ENCODE assay signal across 19 cellular contexts in the genomic region with DNA sequence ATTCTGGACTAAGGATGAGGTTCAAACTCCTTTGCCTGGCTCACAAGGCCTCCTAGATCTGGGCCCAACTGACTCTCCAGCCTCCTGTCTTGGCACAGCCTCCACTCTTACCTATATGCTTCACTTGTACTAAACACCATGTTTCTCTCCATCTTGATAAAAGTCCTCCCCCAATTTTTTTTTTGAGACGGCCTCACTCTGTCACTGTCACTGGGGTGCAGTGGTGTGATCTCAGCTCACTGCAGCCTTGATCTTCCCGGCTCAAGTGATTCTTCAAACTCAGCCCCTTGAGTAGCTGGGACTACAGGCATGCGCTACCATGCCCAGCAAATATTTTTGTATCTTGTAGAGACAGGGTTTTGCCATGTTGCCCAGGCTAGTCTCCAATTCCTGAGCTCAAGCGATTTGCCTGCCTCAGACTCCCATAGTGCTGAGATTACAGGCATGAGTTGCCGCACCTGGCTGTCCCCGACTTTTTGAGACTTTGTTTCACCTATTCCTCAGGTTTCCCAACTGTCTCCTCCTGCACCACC. TPM values are rescaled to one million over a fixed set of nuclear protein-coding genes. Genes with fewer than 3 reads are reported as not detected.
DNase-seq lines count a peak whose midpoint lies in the region; ATAC-seq, FAIRE-seq and TF ChIP-seq lines count a peak whose summit lies in the region.
"Had no signal": no experiment of that assay in that cellular context is flagged by ENCODE, and none has a peak within 500 bp of the region (broad histone marks: within the 10 kb centered on the region; RNA-seq: fewer than 3 reads in every experiment).

No MANE protein-coding gene starts in this region.

- H2AFZ ChIP-seq in keratinocyte (ENCODE audit: control insufficient read depth, low read length), result peak overlapping the region; percentile 12

- POLR2A ChIA-PET in GM10248 (lab: Yijun Ruan, JAX), result no interaction called here

- no peaks in the 10 kb centered on the region for H4K20me1 ChIP-seq in keratinocyte (ENCODE audit: control insufficient read depth, extremely low read depth, insufficient read depth, low read length)

- TF ChIP-seq CTCF in keratinocyte (optimal IDR thresholded peaks at IDR 0.05 in 1 of 3, IDR thresholded peaks at IDR 0.05 in 1 of 3, conservative IDR thresholded peaks at IDR 0.05 in 1 of 3; ENCODE audit: extremely low read depth in 1 of 3, insufficient read depth in 2 of 3, low read length in 3 of 3), result no peak
- TF ChIP-seq CTCF in upper lobe of right lung (IDR thresholded peaks at IDR 0.05), result no peak
- no peak for TF ChIP-seq CTCF in GM10248 (IDR thresholded peaks at IDR 0.05; ENCODE audit: control extremely low read depth, extremely low read depth, low read depth, missing control alignments)

- H3K36me3 ChIP-seq in keratinocyte (ENCODE audit: control insufficient read depth in 2 of 2, extremely low read depth in 1 of 2, insufficient read depth in 2 of 2, low read length in 2 of 2), result peaks cover 4 to 9% of the 10 kb centered on the region in 2 experiments
- H3K36me3 ChIP-seq in upper lobe of right lung, result peaks cover 2% of the 10 kb centered on the region
- H3K36me3 ChIP-seq: BLaER1, pancreas had no signal

- H3K27me3 ChIP-seq in keratinocyte (ENCODE audit: control insufficient read depth, extremely low read depth, insufficient read depth, low read length), result no peaks in the 10 kb centered on the region
- no peaks in the 10 kb centered on the region for H3K27me3 ChIP-seq in upper lobe of right lung
- H3K27me3 ChIP-seq: BLaER1, pancreas had no signal

- H3K36me3 Mint-ChIP-seq in activated T-helper 2 cell treated with anti-CD3 and anti-CD28 coated beads, Interferon-gamma antibody, Interleukin-2, Interleukin-4, amounts not matched to agents 10 μg/mL and 5 μg/mL and 100 μg/mL, durations not matched to agents 14 hours and 24 hours and 36 hours (ENCODE audit: low read depth), result peaks cover 17% of the 10 kb centered on the region
- H3K36me3 Mint-ChIP-seq: mesothelial cell of epicardium had no signal

- intact Hi-C loops in Right ventricle myocardium inferior (cut with DNase I), result no loop called here
- intact Hi-C loops in left cardiac atrium (cut with DNase I), result no loop called here
- intact Hi-C loops in activated T-helper 2 cell treated with anti-CD3 and anti-CD28 coated beads, Interferon-gamma antibody, Interleukin-2, Interleukin-4, amounts not matched to agents 10 μg/mL and 5 μg/mL and 100 μg/mL, durations not matched to agents 14 hours and 24 hours and 36 hours (cut with micrococcal nuclease), result no loop called here
- intact Hi-C loops in upper lobe of right lung (cut with DNase I), result no loop called here

- H3K9ac ChIP-seq in keratinocyte (ENCODE audit: control insufficient read depth, extremely low read depth, insufficient read depth, low read length), result no peak overlapping the region
- H3K9ac ChIP-seq: BLaER1 had no signal

- H3K9me1 ChIP-seq in keratinocyte (ENCODE audit: control insufficient read depth, extremely low read depth, insufficient read depth, low read length), result peaks cover 7% of the 10 kb centered on the region

- H3K9me3 ChIP-seq in keratinocyte (ENCODE audit: control insufficient read depth, low read depth, low read length) (no peaks in the 10 kb centered on the region), upper lobe of right lung (no peaks in the 10 kb centered on the region)
- H3K9me3 ChIP-seq: BLaER1, pancreas had no signal

- no peak overlapping the region for H3K27ac Mint-ChIP-seq in activated T-helper 2 cell treated with anti-CD3 and anti-CD28 coated beads, Interferon-gamma antibody, Interleukin-2, Interleukin-4, amounts not matched to agents 10 μg/mL and 5 μg/mL and 100 μg/mL, durations not matched to agents 14 hours and 24 hours and 36 hours
- H3K27ac Mint-ChIP-seq: mesothelial cell of epicardium had no signal

- H3K4me1 ChIP-seq in keratinocyte (ENCODE audit: control insufficient read depth, extremely low read depth, insufficient read depth, low read length) (peaks cover 46% of the 10 kb centered on the region), upper lobe of right lung (peaks cover 52% of the 10 kb centered on the region)

- dilution Hi-C loops in keratinocyte (cut with MboI; ENCODE audit: extremely low pct_ligation_motif_present, low sequenced_read_pairs), result no loop called here

- H3K4me2 ChIP-seq in keratinocyte (ENCODE audit: control insufficient read depth, extremely low read depth, insufficient read depth, low read depth, low read length), result peak overlapping the region; percentile 27
- H3K4me2 ChIP-seq: BLaER1 had no signal

- peak overlapping the region; percentile 3 for H3K4me3 Mint-ChIP-seq in activated T-helper 2 cell treated with anti-CD3 and anti-CD28 coated beads, Interferon-gamma antibody, Interleukin-2, Interleukin-4, amounts not matched to agents 10 μg/mL and 5 μg/mL and 100 μg/mL, durations not matched to agents 14 hours and 24 hours and 36 hours (ENCODE audit: low read depth)
- H3K4me3 Mint-ChIP-seq: mesothelial cell of epicardium had no signal

- DNase-seq in Right ventricle myocardium inferior (ENCODE audit: missing footprints), result peak; percentile 35
- DNase-seq in left cardiac atrium, result no peak
- no peak for DNase-seq in activated T-helper 2 cell treated with anti-CD3 and anti-CD28 coated beads, Interferon-gamma antibody, Interleukin-2, Interleukin-4, amounts not matched to agents 10 μg/mL and 5 μg/mL and 100 μg/mL, durations not matched to agents 14 hours and 24 hours and 36 hours (ENCODE audit: low spot score)
- DNase-seq in keratinocyte (ENCODE audit: low read depth, low spot score), result no peak
- DNase-seq in upper lobe of right lung, result no peak
- no peak for DNase-seq in SHP77 treated with DMSO at 0.1 percent for 48 hours (lab: John Stamatoyannopoulos, UW)
- no peak for DNase-seq in GM10248 (ENCODE audit: extremely low spot score)
- DNase-seq in pons (ENCODE audit: low spot score), result no peak
- DNase-seq: activated gamma-delta T cell treated with Interleukin-2 at 50 U/mL for 16 hours, KBM-7, NCI-H1694, pancreas, substantia nigra, T-helper 1 cell had no signal

- no peaks in the 10 kb centered on the region for H3K9me3 Mint-ChIP-seq in activated T-helper 2 cell treated with anti-CD3 and anti-CD28 coated beads, Interferon-gamma antibody, Interleukin-2, Interleukin-4, amounts not matched to agents 10 μg/mL and 5 μg/mL and 100 μg/mL, durations not matched to agents 14 hours and 24 hours and 36 hours
- H3K9me3 Mint-ChIP-seq: mesothelial cell of epicardium had no signal

- no peak for FAIRE-seq in keratinocyte (lab: Jason Lieb, UNC)
- FAIRE-seq: pancreas had no signal

- no peak overlapping the region for H3K27ac ChIP-seq in keratinocyte (ENCODE audit: control insufficient read depth, insufficient read depth, low read length)
- H3K27ac ChIP-seq in upper lobe of right lung, result peak overlapping the region; percentile 96
- H3K27ac ChIP-seq: BLaER1, pancreas, RWPE1 had no signal

- CTCF ChIA-PET in GM10248 (lab: Yijun Ruan, JAX), result interaction anchor here (3.0 to 25.9 kb wide), 5 partner anchors 9 to 92 kb away, joined by 11 to 661 read pairs (median 36); no protein-coding TSS in a partner anchor

- no peak for ATAC-seq in Right ventricle myocardium inferior
- ATAC-seq in left cardiac atrium, result no peak
- no peak for ATAC-seq in upper lobe of right lung
- ATAC-seq: activated CD4-positive, CD25-positive, alpha-beta regulatory T cell treated with anti-CD3 and anti-CD28 coated beads, Interleukin-2, amount 50 U/mL, for 24 hours; pancreas had no signal

- peaks cover 74% of the 10 kb centered on the region for H3K4me1 Mint-ChIP-seq in activated T-helper 2 cell treated with anti-CD3 and anti-CD28 coated beads, Interferon-gamma antibody, Interleukin-2, Interleukin-4, amounts not matched to agents 10 μg/mL and 5 μg/mL and 100 μg/mL, durations not matched to agents 14 hours and 24 hours and 36 hours (ENCODE audit: low read depth)

- H3K79me2 ChIP-seq in keratinocyte (ENCODE audit: control insufficient read depth, insufficient read depth, low read length), result peaks cover 24% of the 10 kb centered on the region

- H3K4me3 ChIP-seq in keratinocyte (ENCODE audit: control insufficient read depth in 2 of 3, extremely low read depth in 1 of 3, insufficient read depth in 2 of 3, low read depth in 1 of 3, low read length in 3 of 3), result no peak overlapping the region
- no peak overlapping the region for H3K4me3 ChIP-seq in upper lobe of right lung
- H3K4me3 ChIP-seq: BLaER1, pancreas had no signal

- H3K27me3 Mint-ChIP-seq in activated T-helper 2 cell treated with anti-CD3 and anti-CD28 coated beads, Interferon-gamma antibody, Interleukin-2, Interleukin-4, amounts not matched to agents 10 μg/mL and 5 μg/mL and 100 μg/mL, durations not matched to agents 14 hours and 24 hours and 36 hours (ENCODE audit: low read depth), result no peaks in the 10 kb centered on the region

RNA-seq across cellular contexts. Expression of a gene that starts 39.7 kb away (rescaled TPM):
- 84.8 TPM for total RNA-seq in Right ventricle myocardium inferior
- total RNA-seq in left cardiac atrium, result 100 to 1,000 TPM; 101 to 115 TPM
- total RNA-seq in activated T-helper 2 cell treated with anti-CD3 and anti-CD28 coated beads, Interferon-gamma antibody, Interleukin-2, Interleukin-4, amounts not matched to agents 10 μg/mL and 5 μg/mL and 100 μg/mL, durations not matched to agents 14 hours and 24 hours and 36 hours, result not detected in 2 replicates
- polyA plus RNA-seq in keratinocyte, result 0.03 TPM in 1 of 3 replicates, not detected in the others
- not detected for polyA plus RNA-seq in keratinocyte (2011; ENCODE audit: low read depth)
- polyA plus RNA-seq in keratinocyte (2011; cell fraction: cytosol; rRNA removed), result 0.05 TPM in 1 of 2 replicates, not detected in the other
- polyA plus RNA-seq in keratinocyte (2011; cell fraction: nucleus; rRNA removed), result 0.05 TPM in 1 of 2 replicates, not detected in the other
- polyA plus RNA-seq in keratinocyte (2012; ENCODE audit: low replicate concordance), result 0.07 TPM in 1 of 2 replicates, not detected in the other
- polyA minus RNA-seq in keratinocyte, result not detected in 3 replicates
- polyA minus RNA-seq in keratinocyte (2011; cell fraction: cytosol; rRNA and poly(A)+ RNA removed), result not detected
- not detected in 2 replicates for polyA minus RNA-seq in keratinocyte (2011; cell fraction: nucleus; rRNA and poly(A)+ RNA removed)
- total RNA-seq in upper lobe of right lung, result 50.7 TPM
- total RNA-seq: Daoy had no signal

Comparison
In these comparisons a context has a peak if more than half of its experiments do, and no peak if none do; other contexts are left out.
1. RNA of a gene that starts 39.7 kb away (total RNA-seq): 101 to 115 TPM in left cardiac atrium, 84.8 TPM in Right ventricle myocardium inferior (single experiment) and 50.7 TPM in upper lobe of right lung (single experiment); not detected in activated T-helper 2 cell treated with anti-CD3 and anti-CD28 coated beads, Interferon-gamma antibody, Interleukin-2, Interleukin-4, amounts not matched to agents 10 μg/mL and 5 μg/mL and 100 μg/mL, durations not matched to agents 14 hours and 24 hours and 36 hours; every median in the first group is over 10 times any median in the second.